13 cellular contexts compared by ENCODE assay signal in the genomic region with DNA sequence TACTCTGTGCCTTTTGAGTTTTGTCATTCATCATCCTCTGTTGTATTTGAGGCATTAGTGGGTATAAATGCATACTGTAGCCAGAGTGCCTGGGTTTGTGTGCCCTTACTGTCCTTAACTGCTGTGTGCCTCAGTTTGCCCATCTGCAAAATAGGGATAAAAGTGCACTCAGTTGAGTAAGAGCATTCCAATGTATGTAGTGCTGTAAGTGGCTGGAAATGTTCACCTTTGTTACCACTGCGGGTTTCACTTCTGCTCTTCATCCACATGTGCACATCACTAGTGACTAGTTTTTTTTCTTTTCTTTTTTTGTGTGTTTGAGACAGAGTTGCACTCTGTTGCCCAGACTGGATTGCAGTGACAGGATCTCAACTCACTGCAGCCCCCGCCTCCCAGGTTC. TPM values are rescaled to one million over a fixed set of nuclear protein-coding genes. Genes with fewer than 3 reads are reported as not detected.
DNase-seq lines count a peak whose midpoint lies in the region; ATAC-seq and TF ChIP-seq lines count a peak whose summit lies in the region.
"Had no signal": no experiment of that assay in that cellular context is flagged by ENCODE, and none has a peak within 500 bp of the region (broad histone marks: within the 10 kb centered on the region; RNA-seq: fewer than 3 reads in every experiment).

No MANE protein-coding gene starts in this region.

- H3K4me3 Mint-ChIP-seq in activated T-helper 1 cell treated with anti-CD3 and anti-CD28 coated beads, Interleukin-12 subunit alpha, Interleukin-12 subunit beta, Interleukin-2, Interleukin-4 antibody, amounts not matched to agents 30 ng/mL and 10 ng/mL and 1 ng/mL, durations not matched to agents 14 hours and 24 hours and 36 hours, result no peak overlapping the region
- no peak overlapping the region for H3K4me3 Mint-ChIP-seq in immature natural killer cell
- H3K4me3 Mint-ChIP-seq: activated naive CD8-positive, alpha-beta T cell treated with anti-CD3 and anti-CD28 coated beads, Interleukin-2, amount 50 U/mL, for 24 hours; CD8-positive, alpha-beta memory T cell had no signal

- no peaks in the 10 kb centered on the region for H3K4me1 ChIP-seq in tibial artery
- H3K4me1 ChIP-seq: testis had no signal

- peak overlapping the region; percentile 63 for H3K27ac Mint-ChIP-seq in activated T-helper 1 cell treated with anti-CD3 and anti-CD28 coated beads, Interleukin-12 subunit alpha, Interleukin-12 subunit beta, Interleukin-2, Interleukin-4 antibody, amounts not matched to agents 30 ng/mL and 10 ng/mL and 1 ng/mL, durations not matched to agents 14 hours and 24 hours and 36 hours
- peak overlapping the region in 1 of 6 donors; percentile 29 for H3K27ac Mint-ChIP-seq in immature natural killer cell
- no peak overlapping the region for H3K27ac Mint-ChIP-seq in activated naive CD4-positive, alpha-beta T cell treated with anti-CD3 and anti-CD28 coated beads, Interleukin-2, amount 50 U/mL, for 72 hours
- H3K27ac Mint-ChIP-seq: activated naive CD8-positive, alpha-beta T cell treated with anti-CD3 and anti-CD28 coated beads, Interleukin-2, amount 50 U/mL, for 24 hours had no signal

- H3K36me3 Mint-ChIP-seq in activated T-helper 1 cell treated with anti-CD3 and anti-CD28 coated beads, Interleukin-12 subunit alpha, Interleukin-12 subunit beta, Interleukin-2, Interleukin-4 antibody, amounts not matched to agents 30 ng/mL and 10 ng/mL and 1 ng/mL, durations not matched to agents 14 hours and 24 hours and 36 hours (ENCODE audit: low read depth), result peaks cover 37% of the 10 kb centered on the region
- H3K36me3 Mint-ChIP-seq in immature natural killer cell, result peaks cover 4 to 33% (median 17%) of the 10 kb centered on the region in 3 donors
- H3K36me3 Mint-ChIP-seq in activated naive CD4-positive, alpha-beta T cell treated with anti-CD3 and anti-CD28 coated beads, Interleukin-2, amount 50 U/mL, for 72 hours, result peaks cover 9% of the 10 kb centered on the region in 2 donors

- no peaks in the 10 kb centered on the region for H3K27me3 Mint-ChIP-seq in activated T-helper 1 cell treated with anti-CD3 and anti-CD28 coated beads, Interleukin-12 subunit alpha, Interleukin-12 subunit beta, Interleukin-2, Interleukin-4 antibody, amounts not matched to agents 30 ng/mL and 10 ng/mL and 1 ng/mL, durations not matched to agents 14 hours and 24 hours and 36 hours (ENCODE audit: insufficient read depth)
- H3K27me3 Mint-ChIP-seq in immature natural killer cell (ENCODE audit: low read depth in 3 of 3), result peaks cover 0 to 3% (median 2%) of the 10 kb centered on the region in 3 donors
- H3K27me3 Mint-ChIP-seq: activated naive CD8-positive, alpha-beta T cell treated with anti-CD3 and anti-CD28 coated beads, Interleukin-2, amount 50 U/mL, for 24 hours; CD8-positive, alpha-beta memory T cell had no signal

- H3K4me1 Mint-ChIP-seq in activated T-helper 1 cell treated with anti-CD3 and anti-CD28 coated beads, Interleukin-12 subunit alpha, Interleukin-12 subunit beta, Interleukin-2, Interleukin-4 antibody, amounts not matched to agents 30 ng/mL and 10 ng/mL and 1 ng/mL, durations not matched to agents 14 hours and 24 hours and 36 hours (ENCODE audit: low read depth), result peaks cover 5% of the 10 kb centered on the region
- peaks cover 2 to 22% of the 10 kb centered on the region in 2 donors for H3K4me1 Mint-ChIP-seq in immature natural killer cell

- DNase-seq in activated T-helper 1 cell treated with anti-CD3 and anti-CD28 coated beads, Interleukin-12 subunit alpha, Interleukin-12 subunit beta, Interleukin-2, Interleukin-4 antibody, amounts not matched to agents 30 ng/mL and 10 ng/mL and 1 ng/mL, durations not matched to agents 14 hours and 24 hours and 36 hours (ENCODE audit: low spot score), result no peak
- DNase-seq in immature natural killer cell (no peak), tibial artery (no peak)
- no peak for DNase-seq in activated CD4-positive, CD25-positive, alpha-beta regulatory T cell (lab: John Stamatoyannopoulos, UW)
- no peak for DNase-seq in activated naive CD4-positive, alpha-beta T cell treated with anti-CD3 and anti-CD28 coated beads, Interleukin-2, amount 50 U/mL, for 72 hours (ENCODE audit: low spot score in 2 of 2)
- DNase-seq: activated naive CD8-positive, alpha-beta T cell treated with anti-CD3 and anti-CD28 coated beads, Interleukin-2, amount 50 U/mL, for 24 hours; CD8-positive, alpha-beta memory T cell; T-helper 9 cell; testis had no signal

- no peaks in the 10 kb centered on the region for H3K9me3 ChIP-seq in tibial artery
- H3K9me3 ChIP-seq: testis had no signal

- no peaks in the 10 kb centered on the region for H3K9me3 Mint-ChIP-seq in activated T-helper 1 cell treated with anti-CD3 and anti-CD28 coated beads, Interleukin-12 subunit alpha, Interleukin-12 subunit beta, Interleukin-2, Interleukin-4 antibody, amounts not matched to agents 30 ng/mL and 10 ng/mL and 1 ng/mL, durations not matched to agents 14 hours and 24 hours and 36 hours
- H3K9me3 Mint-ChIP-seq in immature natural killer cell, result no peaks in the 10 kb centered on the region
- H3K9me3 Mint-ChIP-seq in activated naive CD4-positive, alpha-beta T cell treated with anti-CD3 and anti-CD28 coated beads, Interleukin-2, amount 50 U/mL, for 72 hours, result no peaks in the 10 kb centered on the region
- H3K9me3 Mint-ChIP-seq: activated naive CD8-positive, alpha-beta T cell treated with anti-CD3 and anti-CD28 coated beads, Interleukin-2, amount 50 U/mL, for 24 hours; CD8-positive, alpha-beta memory T cell had no signal

- no peaks in the 10 kb centered on the region for H3K27me3 ChIP-seq in tibial artery
- H3K27me3 ChIP-seq: testis had no signal

- ATAC-seq in GM18868 (IDR thresholded peaks at IDR 0.05; ENCODE audit: unreplicated experiment), result peak; percentile 61
- peak; percentile 92 for ATAC-seq in GM21529 (IDR thresholded peaks at IDR 0.05; ENCODE audit: unreplicated experiment)
- peak; percentile 68 for ATAC-seq in HG03108 (IDR thresholded peaks at IDR 0.05; ENCODE audit: unreplicated experiment)
- no peak for ATAC-seq in activated naive CD4-positive, alpha-beta T cell treated with anti-CD3 and anti-CD28 coated beads, Interleukin-2, amount 50 U/mL, for 72 hours
- ATAC-seq: activated naive CD8-positive, alpha-beta T cell treated with anti-CD3 and anti-CD28 coated beads, Interleukin-2, amount 50 U/mL, for 24 hours; esophagus mucosa had no signal

- intact Hi-C loops in activated T-helper 1 cell treated with anti-CD3 and anti-CD28 coated beads, Interleukin-12 subunit alpha, Interleukin-12 subunit beta, Interleukin-2, Interleukin-4 antibody, amounts not matched to agents 30 ng/mL and 10 ng/mL and 1 ng/mL, durations not matched to agents 14 hours and 24 hours and 36 hours (cut with micrococcal nuclease), result no loop called here
- intact Hi-C loops in tibial artery (cut with DNase I; ENCODE audit: low total_unique reads), result no loop called here

- H3K4me3 ChIP-seq in tibial artery, result no peak overlapping the region
- H3K4me3 ChIP-seq: testis had no signal

- no peak overlapping the region for H3K27ac ChIP-seq in tibial artery
- H3K27ac ChIP-seq: testis had no signal

- peaks cover 39 to 85% (median 71%) of the 10 kb centered on the region in 3 donors for H3K36me3 ChIP-seq in tibial artery

- TF ChIP-seq CTCF in tibial artery (IDR thresholded peaks at IDR 0.05), result no peak

RNA-seq across cellular contexts. Expression of gene PLEKHB2, which starts 39.9 kb away (rescaled TPM):
- 72.5 and 73.9 TPM in 2 replicates for total RNA-seq in activated T-helper 1 cell treated with anti-CD3 and anti-CD28 coated beads, Interleukin-12 subunit alpha, Interleukin-12 subunit beta, Interleukin-2, Interleukin-4 antibody, amounts not matched to agents 30 ng/mL and 10 ng/mL and 1 ng/mL, durations not matched to agents 14 hours and 24 hours and 36 hours
- 100 to 1,000 TPM in 2 of 3 donors, 10 to 100 TPM in 1; 84.6 to 146 (median 112) TPM for polyA plus RNA-seq in immature natural killer cell
- 10 to 100 TPM; 49.1 to 81.2 TPM for total RNA-seq in activated naive CD4-positive, alpha-beta T cell treated with anti-CD3 and anti-CD28 coated beads, Interleukin-2, amount 50 U/mL, for 72 hours

RNA-seq across cellular contexts. Expression of gene FAM168B, which starts 51.8 kb away (rescaled TPM):
- total RNA-seq in activated T-helper 1 cell treated with anti-CD3 and anti-CD28 coated beads, Interleukin-12 subunit alpha, Interleukin-12 subunit beta, Interleukin-2, Interleukin-4 antibody, amounts not matched to agents 30 ng/mL and 10 ng/mL and 1 ng/mL, durations not matched to agents 14 hours and 24 hours and 36 hours, result 79.0 and 79.1 TPM in 2 replicates
- polyA plus RNA-seq in immature natural killer cell, result 10 to 100 TPM; 20.3 to 47.0 (median 23.6) TPM
- total RNA-seq in activated naive CD4-positive, alpha-beta T cell treated with anti-CD3 and anti-CD28 coated beads, Interleukin-2, amount 50 U/mL, for 72 hours, result 10 to 100 TPM; 61.5 to 69.9 TPM

Comparison
In these comparisons a context has a peak if more than half of its experiments do, and no peak if none do; other contexts are left out.
1. ATAC-seq: peak in GM18868 (single experiment), GM21529 (single experiment) and HG03108 (single experiment); none in activated naive CD4-positive, alpha-beta T cell treated with anti-CD3 and anti-CD28 coated beads, Interleukin-2, amount 50 U/mL, for 72 hours (0 of 2).